In the genomic region with DNA sequence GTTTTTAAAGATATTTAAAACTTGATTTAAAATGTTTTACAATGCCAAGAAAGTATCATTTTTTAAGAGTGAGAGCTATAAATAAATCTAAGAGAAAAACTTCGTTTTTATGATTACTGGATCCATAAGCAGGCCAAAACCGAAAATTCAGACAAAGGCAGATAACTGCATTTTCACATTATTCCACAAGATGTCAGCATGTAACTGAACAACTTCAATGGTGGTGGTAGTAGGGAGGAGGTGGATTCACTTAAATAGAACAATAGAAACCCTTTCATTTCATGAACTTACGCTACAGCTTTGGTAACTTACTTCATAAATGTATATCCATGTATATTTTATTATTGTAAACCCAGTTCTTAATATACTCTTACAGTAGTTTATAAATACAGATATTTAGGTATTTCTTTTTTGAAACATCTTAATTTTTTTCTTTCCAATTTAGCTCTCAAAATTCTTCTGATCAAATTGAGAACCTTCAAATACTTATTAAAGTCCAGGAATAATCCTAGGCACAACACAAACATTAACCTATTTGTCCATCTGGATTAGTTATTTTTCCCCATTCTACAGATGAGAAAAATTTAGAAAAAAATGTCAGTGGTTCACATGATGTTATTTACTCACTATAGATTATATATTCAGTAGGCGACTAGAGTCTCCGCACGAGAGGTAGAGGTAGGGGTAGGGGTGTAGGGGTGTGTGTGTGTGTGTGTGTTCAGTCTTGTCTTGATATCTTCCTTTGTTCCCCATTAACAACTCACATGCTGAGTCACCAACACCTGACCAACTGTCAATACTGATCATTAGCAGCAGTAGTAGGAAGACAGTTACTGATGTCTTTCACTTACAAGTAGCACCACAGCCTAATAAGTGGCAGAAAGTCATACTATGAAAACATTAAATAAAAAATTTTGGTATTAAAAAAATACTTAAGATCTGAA, we compare ENCODE assay signal across 8 cellular contexts.
DNase-seq lines count a peak whose midpoint lies in the region; ATAC-seq and TF ChIP-seq lines count a peak whose summit lies in the region.

No MANE protein-coding gene starts in this region.

- H3K4me1 ChIP-seq in neuron (ENCODE audit: insufficient read depth, low read length), result peaks cover 4% of the 10 kb centered on the region

- peak; percentile 55 for DNase-seq in AG09309 (ENCODE audit: low read depth)
- peak; percentile 15 for DNase-seq in NCI-H187 treated with DMSO at 0.1 percent for 48 hours (lab: John Stamatoyannopoulos, UW)
- DNase-seq in T-helper 2 cell treated with Interferon-gamma antibody and Interleukin-4, amounts not matched to agents 5 μg/mL and 100 μg/mL, for 36 hours (ENCODE audit: low spot score), result peak; percentile 28
- DNase-seq in fibroblast of peridontal ligament (ENCODE audit: extremely low read depth), result peak; percentile 93
- no peak for DNase-seq in stimulated activated CD4-positive, alpha-beta T cell treated with anti-CD3 and anti-CD28 coated beads, Interleukin-15, amount 100 ng/mL, for 24 hours

- no peak overlapping the region for H3K27ac Mint-ChIP-seq in T-helper 2 cell treated with Interferon-gamma antibody and Interleukin-4, amounts not matched to agents 5 μg/mL and 100 μg/mL, for 36 hours

- H2AFZ ChIP-seq in neuron (ENCODE audit: low read depth, low read length), result peak overlapping the region; percentile 32

- H3K4me3 ChIP-seq in AG09309 (ENCODE audit: control insufficient read depth, low read depth, low read length) (no peak overlapping the region), neuron (ENCODE audit: low read length) (no peak overlapping the region)

- H3K36me3 Mint-ChIP-seq in T-helper 2 cell treated with Interferon-gamma antibody and Interleukin-4, amounts not matched to agents 5 μg/mL and 100 μg/mL, for 36 hours (ENCODE audit: low read depth), result peaks cover 6% of the 10 kb centered on the region

- H3K4me3 Mint-ChIP-seq in T-helper 2 cell treated with Interferon-gamma antibody and Interleukin-4, amounts not matched to agents 5 μg/mL and 100 μg/mL, for 36 hours, result no peak overlapping the region

- H3K9me3 ChIP-seq in neuron (ENCODE audit: low read length), result no peaks in the 10 kb centered on the region

- peak; percentile 61 for TF ChIP-seq CTCF in AG09309 (IDR thresholded peaks at IDR 0.05; ENCODE audit: control insufficient read depth, insufficient read depth, low read depth, low read length, missing control alignments)

- H3K4me1 Mint-ChIP-seq in T-helper 2 cell treated with Interferon-gamma antibody and Interleukin-4, amounts not matched to agents 5 μg/mL and 100 μg/mL, for 36 hours (ENCODE audit: low read depth), result peaks cover 4% of the 10 kb centered on the region

- H3K36me3 ChIP-seq in neuron (ENCODE audit: insufficient read depth, low read length), result no peaks in the 10 kb centered on the region

- peak; percentile 65 for ATAC-seq in GM18498 (IDR thresholded peaks at IDR 0.05; ENCODE audit: unreplicated experiment)
- ATAC-seq in HG02938 (IDR thresholded peaks at IDR 0.05; ENCODE audit: unreplicated experiment), result peak; percentile 81

- H3K27me3 ChIP-seq in neuron (ENCODE audit: insufficient read depth, low read length), result no peaks in the 10 kb centered on the region

- H3K9me3 Mint-ChIP-seq in T-helper 2 cell treated with Interferon-gamma antibody and Interleukin-4, amounts not matched to agents 5 μg/mL and 100 μg/mL, for 36 hours, result no peaks in the 10 kb centered on the region

- no peaks in the 10 kb centered on the region for H3K27me3 Mint-ChIP-seq in T-helper 2 cell treated with Interferon-gamma antibody and Interleukin-4, amounts not matched to agents 5 μg/mL and 100 μg/mL, for 36 hours (ENCODE audit: low read depth)
